In the genomic region with DNA sequence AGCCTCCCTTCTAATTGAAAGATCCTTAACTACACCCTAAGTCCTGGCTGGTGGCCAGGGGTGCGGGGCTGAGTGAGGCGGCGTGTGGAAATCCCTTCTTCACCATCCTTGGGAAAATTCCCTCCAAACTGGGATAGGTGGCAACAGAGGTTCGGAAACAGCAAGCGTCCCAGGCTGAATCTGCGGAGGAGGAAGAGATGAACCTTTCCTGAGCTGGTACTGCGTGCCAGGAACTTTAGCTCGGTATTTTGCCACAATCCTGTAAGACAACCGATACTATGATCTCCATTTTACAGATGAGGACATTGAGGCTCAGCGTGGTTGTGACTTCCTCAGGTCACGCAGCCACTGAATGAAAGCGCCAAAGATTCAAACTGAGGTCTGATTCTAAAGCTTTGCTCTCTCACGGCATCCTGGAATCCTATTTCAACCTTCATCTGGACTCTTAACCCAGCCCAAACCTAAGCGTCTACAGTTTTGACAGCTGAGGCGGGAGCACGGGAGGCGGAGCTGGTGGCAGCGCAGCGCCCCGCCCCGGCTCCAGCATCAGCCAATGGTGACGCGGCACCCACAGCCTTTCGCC, we compare ENCODE assay signal across 9 cellular contexts. TPM values are rescaled to one million over a fixed set of nuclear protein-coding genes. Genes with fewer than 3 reads are reported as not detected.
DNase-seq lines count a peak whose midpoint lies in the region; ATAC-seq and TF ChIP-seq lines count a peak whose summit lies in the region.
"Had no signal": no experiment of that assay in that cellular context is flagged by ENCODE, and none has a peak within 500 bp of the region (broad histone marks: within the 10 kb centered on the region; RNA-seq: fewer than 3 reads in every experiment).

No MANE protein-coding gene starts in this region.

- WGBS in liver, result 3% methylated on average over 24 of the region's 24 CpGs

- H3K27ac Mint-ChIP-seq in type B pancreatic cell, result peak overlapping the region; percentile 93

- H3K4me3 ChIP-seq in DOHH2 (ENCODE audit: low read length), result peak overlapping the region; percentile 56
- peak overlapping the region; percentile 38 for H3K4me3 ChIP-seq in astrocyte of the spinal cord (ENCODE audit: low read depth, low read length)
- H3K4me3 ChIP-seq in liver (ENCODE audit: low read depth in 1 of 3, low read length in 3 of 3), result peak overlapping the region; percentile 31 to 65 (median 64)

- ATAC-seq in HG02970 (IDR thresholded peaks at IDR 0.05; ENCODE audit: low FRiP score, unreplicated experiment) (peak; percentile 3), GM19035 (IDR thresholded peaks at IDR 0.05; ENCODE audit: unreplicated experiment) (no peak)

- no peak for DNase-seq in astrocyte of the spinal cord (ENCODE audit: low read depth, low spot score)
- DNase-seq in type B pancreatic cell (ENCODE audit: extremely low spot score, unreplicated experiment), result no peak
- no peak for DNase-seq in NCI-H2029 treated with DMSO at 0.1 percent for 48 hours (lab: John Stamatoyannopoulos, UW)
- DNase-seq in dermis blood vessel endothelial cell, result no peak

- H3K27ac ChIP-seq in DOHH2 (ENCODE audit: low read depth, low read length), result no peak overlapping the region
- H3K27ac ChIP-seq in liver (ENCODE audit: low read depth in 1 of 2, low read length in 2 of 2), result peak overlapping the region; percentile 86

- TF ChIP-seq CTCF in DOHH2 (IDR thresholded peaks at IDR 0.05; ENCODE audit: low read depth, low read length, poor library complexity, severe bottlenecking) (no peak), astrocyte of the spinal cord (IDR thresholded peaks at IDR 0.05; ENCODE audit: low read depth, low read length) (no peak), liver (IDR thresholded peaks at IDR 0.05; ENCODE audit: low read depth, low read length, missing input control) (no peak), type B pancreatic cell (conservative IDR thresholded peaks at IDR 0.05) (no peak)

- H3K4me1 Mint-ChIP-seq in type B pancreatic cell (ENCODE audit: unreplicated experiment), result peaks cover 16% of the 10 kb centered on the region

- no peak for TF ChIP-seq RAD21 in liver (IDR thresholded peaks at IDR 0.05)

- peaks cover 18% of the 10 kb centered on the region for H3K27me3 Mint-ChIP-seq in type B pancreatic cell

- H3K27me3 ChIP-seq in DOHH2 (ENCODE audit: control insufficient read depth, low read length), result peaks cover 15% of the 10 kb centered on the region; the same call in 1 of the 2 replicates
- H3K27me3 ChIP-seq in liver (ENCODE audit: control insufficient read depth in 4 of 4, insufficient read depth in 4 of 4, low read length in 3 of 4), result no peaks in the 10 kb centered on the region

- H4K20me1 ChIP-seq in DOHH2 (ENCODE audit: control insufficient read depth, insufficient read depth, low read depth, low read length), result no peaks in the 10 kb centered on the region

- no peaks in the 10 kb centered on the region for H3K36me3 Mint-ChIP-seq in type B pancreatic cell

- peak overlapping the region; percentile 87 for H3K4me3 Mint-ChIP-seq in type B pancreatic cell

- H3K9me3 Mint-ChIP-seq in type B pancreatic cell, result no peaks in the 10 kb centered on the region

- no peaks in the 10 kb centered on the region for H3F3A ChIP-seq in DOHH2 (ENCODE audit: control insufficient read depth, insufficient read depth)

- no peaks in the 10 kb centered on the region for H3K79me2 ChIP-seq in DOHH2 (ENCODE audit: control insufficient read depth, low read length)

- H3K36me3 ChIP-seq in DOHH2 (ENCODE audit: control insufficient read depth, low read length), result peaks cover 3% of the 10 kb centered on the region; the same call in 1 of the 2 replicates
- peaks cover 0 to 4% (median 0%) of the 10 kb centered on the region in 4 donors for H3K36me3 ChIP-seq in liver (ENCODE audit: control insufficient read depth in 4 of 4, insufficient read depth in 3 of 4, low read depth in 1 of 4, low read length in 3 of 4)

- H3K9ac ChIP-seq in liver (ENCODE audit: low read depth in 1 of 2, low read length in 2 of 2), result peak overlapping the region; percentile 42 to 51

- no peaks in the 10 kb centered on the region for H3K9me2 ChIP-seq in DOHH2 (replicated peaks; ENCODE audit: control insufficient read depth, low read length)

- peak overlapping the region; percentile 52 for H3K4me2 ChIP-seq in DOHH2 (ENCODE audit: low read length)

- peaks cover 29% of the 10 kb centered on the region for H3K4me1 ChIP-seq in DOHH2 (ENCODE audit: control insufficient read depth, low read length)
- H3K4me1 ChIP-seq in liver (ENCODE audit: control insufficient read depth in 4 of 4, insufficient read depth in 4 of 4, low read length in 3 of 4), result peaks cover 0 to 29% (median 11%) of the 10 kb centered on the region in 4 donors

- no peaks in the 10 kb centered on the region for H3K9me3 ChIP-seq in DOHH2 (ENCODE audit: control insufficient read depth, insufficient read depth, low read length)
- H3K9me3 ChIP-seq in liver (ENCODE audit: control insufficient read depth in 4 of 4, low read length in 3 of 4), result no peaks in the 10 kb centered on the region

- in situ Hi-C loops in astrocyte of the spinal cord (cut with HindIII; ENCODE audit: low sequenced_read_pairs), result no loop called here

TF ChIP-seq in liver, 16 proteins besides CTCF, POLR2A, EP300 and RAD21:
- no peak for TF ChIP-seq FOXA1 (IDR thresholded peaks at IDR 0.05)
- no peak for TF ChIP-seq MAX (IDR thresholded peaks at IDR 0.05)
- TF ChIP-seq JUND (IDR thresholded peaks at IDR 0.05), result no peak
- TF ChIP-seq RXRA (IDR thresholded peaks at IDR 0.05), result peak; percentile 16 to 25
- TF ChIP-seq, protein P1, sequence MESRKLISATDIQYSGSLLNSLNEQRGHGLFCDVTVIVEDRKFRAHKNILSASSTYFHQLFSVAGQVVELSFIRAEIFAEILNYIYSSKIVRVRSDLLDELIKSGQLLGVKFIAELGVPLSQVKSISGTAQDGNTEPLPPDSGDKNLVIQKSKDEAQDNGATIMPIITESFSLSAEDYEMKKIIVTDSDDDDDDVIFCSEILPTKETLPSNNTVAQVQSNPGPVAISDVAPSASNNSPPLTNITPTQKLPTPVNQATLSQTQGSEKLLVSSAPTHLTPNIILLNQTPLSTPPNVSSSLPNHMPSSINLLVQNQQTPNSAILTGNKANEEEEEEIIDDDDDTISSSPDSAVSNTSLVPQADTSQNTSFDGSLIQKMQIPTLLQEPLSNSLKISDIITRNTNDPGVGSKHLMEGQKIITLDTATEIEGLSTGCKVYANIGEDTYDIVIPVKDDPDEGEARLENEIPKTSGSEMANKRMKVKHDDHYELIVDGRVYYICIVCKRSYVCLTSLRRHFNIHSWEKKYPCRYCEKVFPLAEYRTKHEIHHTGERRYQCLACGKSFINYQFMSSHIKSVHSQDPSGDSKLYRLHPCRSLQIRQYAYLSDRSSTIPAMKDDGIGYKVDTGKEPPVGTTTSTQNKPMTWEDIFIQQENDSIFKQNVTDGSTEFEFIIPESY (IDR thresholded peaks at IDR 0.05), result no peak
- TF ChIP-seq NR2F2 (IDR thresholded peaks at IDR 0.05), result no peak
- no peak for TF ChIP-seq EGR1 (IDR thresholded peaks at IDR 0.05; ENCODE audit: low read depth in 2 of 2)
- no peak for TF ChIP-seq YY1 (IDR thresholded peaks at IDR 0.05)
- no peak for TF ChIP-seq REST (IDR thresholded peaks at IDR 0.05)
- no peak for TF ChIP-seq SP1 (IDR thresholded peaks at IDR 0.05)
- peak; percentile 51 to 69 for TF ChIP-seq HNF4A (conservative IDR thresholded peaks at IDR 0.05)
- peak; percentile 11 for TF ChIP-seq HNF4G (IDR thresholded peaks at IDR 0.05)
- TF ChIP-seq, protein P2, sequence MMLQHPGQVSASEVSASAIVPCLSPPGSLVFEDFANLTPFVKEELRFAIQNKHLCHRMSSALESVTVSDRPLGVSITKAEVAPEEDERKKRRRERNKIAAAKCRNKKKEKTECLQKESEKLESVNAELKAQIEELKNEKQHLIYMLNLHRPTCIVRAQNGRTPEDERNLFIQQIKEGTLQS (IDR thresholded peaks at IDR 0.05), result no peak
- no peak for TF ChIP-seq FOXA2 (IDR thresholded peaks at IDR 0.05)
- peak; percentile 37 for TF ChIP-seq TAF1 (conservative IDR thresholded peaks at IDR 0.05)
- no peak for TF ChIP-seq GABPA (IDR thresholded peaks at IDR 0.05 in 1 of 2, conservative IDR thresholded peaks at IDR 0.05 in 1 of 2)

RNA-seq across cellular contexts. Expression of gene CYLD, which starts 0.6 kb away (rescaled TPM):
- total RNA-seq in liver (10 to 100 TPM; 16.5 to 42.7 TPM), type B pancreatic cell (ENCODE audit: low replicate concordance) (21.8 and 24.9 TPM in 2 replicates), dermis blood vessel endothelial cell (37.5 and 59.1 TPM in 2 replicates)
- 10 to 100 TPM in 1 of 2 donors, 1 to 10 TPM in 1; 8.2 to 11.1 TPM for polyA plus RNA-seq in liver

RNA-seq across cellular contexts. Expression of gene NOD2, which starts 47.9 kb away (rescaled TPM):
- total RNA-seq in liver (1 to 10 TPM in 1 of 2 donors, under 1 TPM in 1; 0.61 to 1.3 TPM), type B pancreatic cell (ENCODE audit: low replicate concordance) (0.12 and 0.31 TPM in 2 replicates), dermis blood vessel endothelial cell (0.51 and 1.6 TPM in 2 replicates)
- under 1 TPM; 0.35 TPM for polyA plus RNA-seq in liver
- total RNA-seq: SK-MEL-5 had no signal
